19 cellular contexts compared by ENCODE assay signal in genomic region chr20:48691523-48691922, GRCh38.
A peak's percentile ranks its signal among the peaks of the same experiment; 100 is the strongest.
DNase-seq lines count a peak whose midpoint lies in the region; ATAC-seq, FAIRE-seq and TF ChIP-seq lines count a peak whose summit lies in the region.
"Had no signal": no experiment of that assay in that cellular context is flagged by ENCODE, and none has a peak within 500 bp of the region (broad histone marks: within the 10 kb centered on the region; RNA-seq: fewer than 3 reads in every experiment).

No MANE protein-coding gene starts in this region.

- H3K4me3 ChIP-seq in K562 (no peak overlapping the region), left ventricle myocardium inferior (no peak overlapping the region)
- H3K4me3 ChIP-seq: SJSA1 had no signal

- intact Hi-C loops in K562 (cut with micrococcal nuclease), result no loop called here
- intact Hi-C loops in left ventricle myocardium inferior (cut with micrococcal nuclease), result no loop called here
- intact Hi-C loops in posterior vena cava (cut with DNase I), result no loop called here

- H3K9me1 ChIP-seq in K562 (ENCODE audit: control insufficient read depth, insufficient read depth, low read length), result peaks cover under 1% of the 10 kb centered on the region

- 55% methylated on average over 7 of the region's 7 CpGs for WGBS in K562 (ENCODE audit: insufficient coverage, low coverage, missing lambda C conversion rate)

- no peak for ATAC-seq in K562
- no peak for ATAC-seq in HG03095 (IDR thresholded peaks at IDR 0.05; ENCODE audit: unreplicated experiment)
- ATAC-seq: PC-3 had no signal

- H2AFZ ChIP-seq in K562 (ENCODE audit: low read depth, low read length), result no peak overlapping the region

- in situ Hi-C loops in K562 (cut with MboI), result no loop called here

- H4K20me1 ChIP-seq in K562 (replicated peaks; ENCODE audit: control insufficient read depth, insufficient read depth, low read length), result no peaks in the 10 kb centered on the region

- no peak overlapping the region for H3K9ac ChIP-seq in K562 (ENCODE audit: insufficient read depth in 1 of 2, low read depth in 2 of 2, low read length in 2 of 2)

- CTCF ChIA-PET in K562 (lab: Yijun Ruan, JAX; ENCODE audit: low intra/inter-chr PET ratio), result no interaction called here

- TF ChIP-seq RAD21 in K562 (CRISPR knock-in tag; conservative IDR thresholded peaks at IDR 0.05 in 1 of 2, IDR thresholded peaks at IDR 0.05 in 1 of 2), result no peak

- no TSS peak for BruUV-seq in K562 (replicated peaks; lab: Mats Ljungman, UMichigan)

- peaks cover 0 to 13% of the 10 kb centered on the region in 2 experiments; a peak in 4 of 5 replicates for H3K4me1 ChIP-seq in K562 (replicated peaks in 1 of 2; ENCODE audit: control insufficient read depth in 2 of 2, insufficient read depth in 2 of 2, low read length in 2 of 2)
- peaks cover 28% of the 10 kb centered on the region for H3K4me1 ChIP-seq in left ventricle myocardium inferior
- H3K4me1 ChIP-seq: SJSA1 had no signal

- H3K9me3 ChIP-seq in K562 (replicated peaks; ENCODE audit: control insufficient read depth, insufficient read depth, low read depth, low read length), result no peaks in the 10 kb centered on the region
- H3K9me3 ChIP-seq in left ventricle myocardium inferior (replicated peaks), result no peaks in the 10 kb centered on the region
- H3K9me3 ChIP-seq: SJSA1 had no signal

- H3K27ac ChIP-seq in K562 (ENCODE audit: extremely low read depth, low read depth, low read length) (no peak overlapping the region), left ventricle myocardium inferior (replicated peaks) (no peak overlapping the region)
- H3K27ac ChIP-seq: SJSA1, WERI-Rb-1 had no signal

- no peaks in the 10 kb centered on the region for H3K36me3 ChIP-seq in K562 (ENCODE audit: control insufficient read depth, insufficient read depth, low read length)
- H3K36me3 ChIP-seq in left ventricle myocardium inferior, result no peaks in the 10 kb centered on the region

- H3K4me2 ChIP-seq in K562 (ENCODE audit: insufficient read depth, low read length), result no peak overlapping the region

- TF ChIP-seq POLR2A in K562 (conservative IDR thresholded peaks at IDR 0.05), result no peak

- no peaks in the 10 kb centered on the region for H3K79me2 ChIP-seq in K562 (ENCODE audit: control insufficient read depth, insufficient read depth, low read length)

- DNase-seq in NCI-H345 (lab: John Stamatoyannopoulos, UW) (peak; percentile 59), NCI-H345 treated with DMSO at 0.1 percent for 48 hours (lab: John Stamatoyannopoulos, UW; ENCODE audit: unreplicated experiment) (no peak), K562 (ENCODE audit: extremely low read depth in 1 of 4, low spot score in 3 of 4) (no peak), left ventricle myocardium inferior (peak; percentile 31), posterior vena cava (ENCODE audit: low spot score) (peak; percentile 15), HUDEP-2 (lab: John Stamatoyannopoulos, UW; ENCODE audit: unreplicated experiment in 76 of 76) (no peak), Kasumi-1 (lab: John Stamatoyannopoulos, UW) (no peak)
- DNase-seq: 8988T; activated CD4-positive, alpha-beta T cell treated with anti-CD3 and anti-CD28 coated beads, Interleukin-2, amount 50 U/mL, for 1 hour; activated gamma-delta T cell; AML-193; NCI-H1436 treated with DMSO at 0.1 percent for 48 hours; NCI-H82; PC-3; WERI-Rb-1 had no signal

- POLR2A ChIA-PET in K562 (lab: Yijun Ruan, JAX), result no interaction called here

- TF ChIP-seq CTCF in K562 (IDR thresholded peaks at IDR 0.05 in 2 of 3, conservative IDR thresholded peaks at IDR 0.05 in 1 of 3; ENCODE audit: insufficient read depth in 2 of 3, low read depth in 1 of 3, low read length in 3 of 3) (no peak), left ventricle myocardium inferior (IDR thresholded peaks at IDR 0.05; ENCODE audit: borderline replicate concordance) (no peak)

- no peak for TF ChIP-seq EP300 in K562 (IDR thresholded peaks at IDR 0.05; ENCODE audit: low read length)

- FAIRE-seq in K562 (lab: Jason Lieb, UNC), result no peak
- FAIRE-seq: bronchial epithelial cell, H54 had no signal

- H3K27me3 ChIP-seq in K562 (ENCODE audit: control insufficient read depth in 2 of 2, insufficient read depth in 2 of 2, low read length in 2 of 2) (no peaks in the 10 kb centered on the region; a peak in 1 of 5 replicates), left ventricle myocardium inferior (ENCODE audit: low read depth) (no peaks in the 10 kb centered on the region)
- H3K27me3 ChIP-seq: SJSA1 had no signal

TF ChIP-seq in K562, 482 proteins besides CTCF, POLR2A, EP300 and RAD21:
- TF ChIP-seq PBX2 (CRISPR knock-in tag; IDR thresholded peaks at IDR 0.05; ENCODE audit: low read depth) (no peak), PBX2 (tag; conservative IDR thresholded peaks at IDR 0.05; ENCODE audit: low read depth) (0 out of 2 replicates have a peak, but pooled peaks have one; percentile 22), NFIC (IDR thresholded peaks at IDR 0.05) (peak; percentile 56), MLX (CRISPR knock-in tag; conservative IDR thresholded peaks at IDR 0.05) (no peak), SMARCC2 (IDR thresholded peaks at IDR 0.05; ENCODE audit: low read depth) (no peak), ZBTB49 (CRISPR knock-in tag; IDR thresholded peaks at IDR 0.05; ENCODE audit: borderline replicate concordance) (no peak), BHLHE40 (IDR thresholded peaks at IDR 0.05; ENCODE audit: low read length) (peak; percentile 49; the same call in 1 of the 2 replicates)
TF ChIP-seq in K562: peak in this region for 3.

Comparison
In these comparisons a context has a peak if more than half of its experiments do, and no peak if none do; other contexts are left out.
1. DNase-seq: peak in NCI-H345 (single experiment), left ventricle myocardium inferior (single experiment) and posterior vena cava (single experiment); none in NCI-H345 treated with DMSO at 0.1 percent for 48 hours (single experiment), K562 (0 of 4), HUDEP-2 (0 of 76) and Kasumi-1 (0 of 2).